Comparison of ENCODE assay signal across 8 cellular contexts in genomic region chr20:33732166-33732970, GRCh38. TPM values are rescaled to one million over a fixed set of nuclear protein-coding genes. Genes with fewer than 3 reads are reported as not detected.
DNase-seq lines count a peak whose midpoint lies in the region; ATAC-seq and TF ChIP-seq lines count a peak whose summit lies in the region.

No MANE protein-coding gene starts in this region.

- no peaks in the 10 kb centered on the region for H3K9me3 Mint-ChIP-seq in natural killer cell treated with Interleukin-12 subunit alpha and Interleukin-12 subunit beta and Interleukin-15 and Interleukin-18, amount 100 ng/mL, for 72 hours

- WGBS in esophagus muscularis mucosa, result 2% methylated on average over 17 of the region's 68 CpGs

- no peaks in the 10 kb centered on the region for H3K27me3 ChIP-seq in esophagus muscularis mucosa

- H3K4me3 ChIP-seq in esophagus muscularis mucosa, result peak overlapping the region; percentile 62 to 85 (median 70)

- intact Hi-C loops in esophagus muscularis mucosa (cut with DNase I), result loop anchor here (5.0 kb wide), 1 partner anchor 45 kb away; the partner anchor contains the start of gene E2F1

- peak in 2 of 3 experiments; percentile 7 to 16 for TF ChIP-seq CTCF in esophagus muscularis mucosa (IDR thresholded peaks at IDR 0.05)

- H3K27ac ChIP-seq in esophagus muscularis mucosa (replicated peaks in 1 of 4) (peak overlapping the region; percentile 86 to 95 (median 93)), substantia nigra (ENCODE audit: low read depth, low read length, poor library complexity, severe bottlenecking) (peak overlapping the region; percentile 97)

- H3K36me3 Mint-ChIP-seq in natural killer cell treated with Interleukin-12 subunit alpha and Interleukin-12 subunit beta and Interleukin-15 and Interleukin-18, amount 100 ng/mL, for 72 hours, result peaks cover 10% of the 10 kb centered on the region

- ATAC-seq in GM19023 (IDR thresholded peaks at IDR 0.05; ENCODE audit: unreplicated experiment) (peak; percentile 63), HG03139 (IDR thresholded peaks at IDR 0.05; ENCODE audit: unreplicated experiment) (peak; percentile 50)
- peak in 1 of 2 donors; percentile 61 for ATAC-seq in natural killer cell treated with Interleukin-12 subunit alpha and Interleukin-12 subunit beta and Interleukin-15 and Interleukin-18, amount 100 ng/mL, for 72 hours

- peaks cover 0 to 14% (median 10%) of the 10 kb centered on the region in 4 donors for H3K9me3 ChIP-seq in esophagus muscularis mucosa

- TF ChIP-seq POLR2A in esophagus muscularis mucosa (IDR thresholded peaks at IDR 0.05; ENCODE audit: low read depth), result no peak

- H3K4me1 ChIP-seq in esophagus muscularis mucosa, result peaks cover 25 to 34% (median 30%) of the 10 kb centered on the region in 4 donors

- peak overlapping the region; percentile 90 for H3K4me3 Mint-ChIP-seq in natural killer cell treated with Interleukin-12 subunit alpha and Interleukin-12 subunit beta and Interleukin-15 and Interleukin-18, amount 100 ng/mL, for 72 hours

- TF ChIP-seq EP300 in esophagus muscularis mucosa (IDR thresholded peaks at IDR 0.05), result no peak

- DNase-seq in AML-193 (lab: John Stamatoyannopoulos, UW) (peak; percentile 87 to 91), NCI-H774 (lab: John Stamatoyannopoulos, UW) (peak; percentile 96), esophagus muscularis mucosa (ENCODE audit: extremely low spot score) (peak; percentile 93), substantia nigra (lab: John Stamatoyannopoulos, UW) (peak; percentile 48 to 95 (median 88))
- peak; percentile 90 for DNase-seq in activated CD8-positive, alpha-beta memory T cell treated with anti-CD3 and anti-CD28 coated beads, Interleukin-2, amount 50 U/mL, for 48 hours
- DNase-seq in natural killer cell treated with Interleukin-12 subunit alpha and Interleukin-12 subunit beta and Interleukin-15 and Interleukin-18, amount 100 ng/mL, for 72 hours (ENCODE audit: low spot score), result peak; percentile 87

- no peaks in the 10 kb centered on the region for H3K27me3 Mint-ChIP-seq in natural killer cell treated with Interleukin-12 subunit alpha and Interleukin-12 subunit beta and Interleukin-15 and Interleukin-18, amount 100 ng/mL, for 72 hours

- H3K36me3 ChIP-seq in esophagus muscularis mucosa, result no peaks in the 10 kb centered on the region

- no peak overlapping the region for H3K27ac Mint-ChIP-seq in natural killer cell treated with Interleukin-12 subunit alpha and Interleukin-12 subunit beta and Interleukin-15 and Interleukin-18, amount 100 ng/mL, for 72 hours

- peaks cover 20 to 27% of the 10 kb centered on the region in 2 donors for H3K4me1 Mint-ChIP-seq in natural killer cell treated with Interleukin-12 subunit alpha and Interleukin-12 subunit beta and Interleukin-15 and Interleukin-18, amount 100 ng/mL, for 72 hours (ENCODE audit: low read depth in 2 of 2)

RNA-seq across cellular contexts. Expression of gene ZNF341, which starts 0.6 kb away (rescaled TPM):
- 1 to 10 TPM; 1.7 to 4.2 (median 3.4) TPM for total RNA-seq in esophagus muscularis mucosa
- total RNA-seq in natural killer cell treated with Interleukin-12 subunit alpha and Interleukin-12 subunit beta and Interleukin-15 and Interleukin-18, amount 100 ng/mL, for 72 hours, result 1 to 10 TPM; 4.6 to 8.9 TPM

RNA-seq across cellular contexts. Expression of gene PXMP4, which starts 12.3 kb away (rescaled TPM):
- total RNA-seq in esophagus muscularis mucosa, result 10 to 100 TPM in 2 of 4 donors, 1 to 10 TPM in 2; 4.5 to 13.0 (median 9.2) TPM
- total RNA-seq in natural killer cell treated with Interleukin-12 subunit alpha and Interleukin-12 subunit beta and Interleukin-15 and Interleukin-18, amount 100 ng/mL, for 72 hours, result 1 to 10 TPM; 6.9 to 9.3 TPM

RNA-seq across cellular contexts. Expression of gene E2F1, which starts 46.2 kb away (rescaled TPM):
- 1 to 10 TPM; 1.8 to 5.0 (median 2.9) TPM for total RNA-seq in esophagus muscularis mucosa
- total RNA-seq in natural killer cell treated with Interleukin-12 subunit alpha and Interleukin-12 subunit beta and Interleukin-15 and Interleukin-18, amount 100 ng/mL, for 72 hours, result 100 to 1,000 TPM in 1 of 2 donors, 10 to 100 TPM in 1; 45.4 to 123 TPM

RNA-seq across cellular contexts. Expression of gene NECAB3, which starts 58.1 kb away (rescaled TPM):
- 10 to 100 TPM; 34.1 to 43.4 (median 39.9) TPM for total RNA-seq in esophagus muscularis mucosa
- total RNA-seq in natural killer cell treated with Interleukin-12 subunit alpha and Interleukin-12 subunit beta and Interleukin-15 and Interleukin-18, amount 100 ng/mL, for 72 hours, result 10 to 100 TPM; 16.9 to 29.5 TPM

Comparison
In these comparisons a context has a peak if more than half of its experiments do, and no peak if none do; other contexts are left out.
1. RNA of gene E2F1, which starts 46.2 kb away (total RNA-seq): 45.4 to 123 TPM in natural killer cell treated with Interleukin-12 subunit alpha and Interleukin-12 subunit beta and Interleukin-15 and Interleukin-18, amount 100 ng/mL, for 72 hours; 1.8 to 5.0 TPM in esophagus muscularis mucosa; every median in the first group is over 4 times any median in the second.
2. Peak in every context shown above with its lines, with median percentiles within 50 percentile points of each other: DNase-seq.